ENCODE assay signal across 8 cellular contexts in genomic region chr17:7308625-7309433, GRCh38. TPM values are rescaled to one million over a fixed set of nuclear protein-coding genes. Genes with fewer than 3 reads are reported as not detected.
A peak's percentile ranks its signal among the peaks of the same experiment; 100 is the strongest.
DNase-seq lines count a peak whose midpoint lies in the region; ATAC-seq and TF ChIP-seq lines count a peak whose summit lies in the region.

No MANE protein-coding gene starts in this region.

- peaks cover 32% of the 10 kb centered on the region for H3K36me3 Mint-ChIP-seq in neural crest cell (ENCODE audit: low read depth)

- DNase-seq in EH (ENCODE audit: low read depth): peak; percentile 88
- DNase-seq in KBM-7: peak; percentile 85
- DNase-seq in RWPE2 (ENCODE audit: low spot score): no peak
- peak; percentile 79 for DNase-seq in activated effector memory CD4-positive, alpha-beta T cell treated with Interleukin-2 at 50 U/mL for 16 hours
- peak; percentile 84 for DNase-seq in fibroblast of the aortic adventitia (ENCODE audit: low read depth)
- DNase-seq in neural crest cell (ENCODE audit: low read depth, low spot score): peak; percentile 38
- peak; percentile 81 for DNase-seq in stomach

- TF ChIP-seq EP300 in stomach (IDR thresholded peaks at IDR 0.05): no peak

- peak overlapping the region; percentile 94 for H3K27ac ChIP-seq in RWPE2 (ENCODE audit: poor library complexity, severe bottlenecking)
- peak overlapping the region; percentile 98 to 100 (median 100) for H3K27ac ChIP-seq in stomach

- TF ChIP-seq CTCF in RWPE2 (IDR thresholded peaks at IDR 0.05; ENCODE audit: poor library complexity, severe bottlenecking): no peak
- no peak for TF ChIP-seq CTCF in fibroblast of the aortic adventitia (IDR thresholded peaks at IDR 0.05; ENCODE audit: insufficient read depth, low read length)
- no peak for TF ChIP-seq CTCF in neural crest cell (conservative IDR thresholded peaks at IDR 0.05)
- peak in 1 of 7 experiments; percentile 16 for TF ChIP-seq CTCF in stomach (IDR thresholded peaks at IDR 0.05)

- H3K4me1 ChIP-seq in RWPE2 (ENCODE audit: insufficient read depth, poor library complexity, severe bottlenecking) (peaks cover 8% of the 10 kb centered on the region), stomach (peaks cover 32 to 57% (median 51%) of the 10 kb centered on the region in 4 donors)

- peaks cover 54% of the 10 kb centered on the region for H3K4me1 Mint-ChIP-seq in neural crest cell

- WGBS in stomach, 5 donors: 0 to 2% (median 0%) methylated on average over 13 to 14 of the region's 14 CpGs

- H3K27me3 ChIP-seq in RWPE2 (ENCODE audit: insufficient read depth, poor library complexity, severe bottlenecking) (no peaks in the 10 kb centered on the region), stomach (no peaks in the 10 kb centered on the region)

- peaks cover 54% of the 10 kb centered on the region for H3K36me3 ChIP-seq in RWPE2 (ENCODE audit: low read depth)
- peaks cover 40 to 46% (median 45%) of the 10 kb centered on the region in 4 donors for H3K36me3 ChIP-seq in stomach

- peak in 2 of 4 donors; percentile 41 to 52 for TF ChIP-seq POLR2A in stomach (IDR thresholded peaks at IDR 0.05)

- H3K9me3 Mint-ChIP-seq in neural crest cell: no peaks in the 10 kb centered on the region

- H3K27me3 Mint-ChIP-seq in neural crest cell (ENCODE audit: low read depth): peaks cover 8% of the 10 kb centered on the region

- ATAC-seq in RWPE2 (ENCODE audit: low read depth) (peak; percentile 31), GM21423 (IDR thresholded peaks at IDR 0.05; ENCODE audit: unreplicated experiment) (no peak)

- no peaks in the 10 kb centered on the region for H3K9me3 ChIP-seq in RWPE2 (ENCODE audit: severe bottlenecking)
- no peaks in the 10 kb centered on the region for H3K9me3 ChIP-seq in stomach

- H3K27ac Mint-ChIP-seq in neural crest cell (ENCODE audit: unreplicated experiment): peak overlapping the region; percentile 98

- intact Hi-C loops in stomach (cut with DNase I; ENCODE audit: low total_unique reads): no loop called here

- in situ Hi-C loops in KBM-7 (cut with MboI; ENCODE audit: low pct_unique_long_range_greater_than_20kb, low sequenced_read_pairs): no loop called here

- H3K4me3 Mint-ChIP-seq in neural crest cell: peak overlapping the region; percentile 99

- H3K4me3 ChIP-seq in RWPE2 (ENCODE audit: severe bottlenecking) (peak overlapping the region; percentile 93), fibroblast of the aortic adventitia (ENCODE audit: low read depth, low read length) (peak overlapping the region; percentile 91), stomach (peak overlapping the region; percentile 94 to 99 (median 98))

RNA-seq across cellular contexts. Expression of gene EIF5A, which starts 1.4 kb away (rescaled TPM):
- 78.3 and 1,006 TPM in 2 replicates for total RNA-seq in fibroblast of the aortic adventitia (ENCODE audit: low replicate concordance)
- 725 and 743 TPM in 2 replicates for total RNA-seq in neural crest cell
- total RNA-seq in stomach: 100 to 1,000 TPM in 4 of 5 donors, 10 to 100 TPM in 1; 86.9 to 189 (median 137) TPM
- 100 to 1,000 TPM; 341 to 438 (median 394) TPM for polyA plus RNA-seq in stomach

RNA-seq across cellular contexts. Expression of gene GPS2, which starts 6.3 kb away (rescaled TPM):
- total RNA-seq in fibroblast of the aortic adventitia (ENCODE audit: low replicate concordance) (28.4 and 69.1 TPM in 2 replicates), neural crest cell (84.2 and 89.9 TPM in 2 replicates), stomach (10 to 100 TPM; 23.9 to 91.6 (median 55.9) TPM)
- 10 to 100 TPM; 74.3 to 84.9 (median 79.7) TPM for polyA plus RNA-seq in stomach

RNA-seq across cellular contexts. Expression of gene YBX2, which starts 14.4 kb away (rescaled TPM):
- total RNA-seq in fibroblast of the aortic adventitia (ENCODE audit: low replicate concordance) (not detected in 2 replicates), neural crest cell (0.54 and 0.96 TPM in 2 replicates), stomach (10 to 100 TPM in 1 of 5 donors, 1 to 10 TPM in 1, under 1 TPM in 2, not detected in 1; 0.43 to 72.4 (median 1.1) TPM)
- 1 to 10 TPM; 1.2 to 6.5 (median 1.8) TPM for polyA plus RNA-seq in stomach

RNA-seq across cellular contexts. Expression of gene NEURL4, which starts 20.3 kb away (rescaled TPM):
- total RNA-seq in fibroblast of the aortic adventitia (ENCODE audit: low replicate concordance) (17.4 and 17.7 TPM in 2 replicates), neural crest cell (65.6 and 69.5 TPM in 2 replicates), stomach (10 to 100 TPM; 17.8 to 84.0 (median 36.4) TPM)
- polyA plus RNA-seq in stomach: 10 to 100 TPM in 2 of 3 donors, 1 to 10 TPM in 1; 6.9 to 22.2 (median 15.6) TPM

RNA-seq across cellular contexts. Expression of gene SLC2A4, which starts 27.3 kb away (rescaled TPM):
- 0.18 TPM in 1 of 2 replicates, not detected in the other for total RNA-seq in fibroblast of the aortic adventitia (ENCODE audit: low replicate concordance)
- total RNA-seq in neural crest cell: 5.8 and 6.1 TPM in 2 replicates
- total RNA-seq in stomach: 10 to 100 TPM in 2 of 5 donors, 1 to 10 TPM in 3; 3.5 to 26.6 (median 7.0) TPM
- polyA plus RNA-seq in stomach: 10 to 100 TPM in 1 of 3 donors, 1 to 10 TPM in 1, under 1 TPM in 1; 0.92 to 15.9 (median 1.4) TPM
